ENCODE assay signal across 1 cellular context in genomic region chr5:179558912-179559279, GRCh38.
A peak's percentile ranks its signal among the peaks of the same experiment; 100 is the strongest.
TF ChIP-seq lines count a peak whose summit lies in the region.

No MANE protein-coding gene starts in this region.

TF ChIP-seq in H1, 55 proteins besides CTCF, POLR2A, EP300 and RAD21 (continued from another document):
- TF ChIP-seq USF2 (IDR thresholded peaks at IDR 0.05; ENCODE audit: low read length) (no peak), CTBP2 (IDR thresholded peaks at IDR 0.05; ENCODE audit: borderline replicate concordance, insufficient read depth, insufficient read length, low read length) (no peak), CHD7 (IDR thresholded peaks at IDR 0.05; ENCODE audit: insufficient replicate concordance, low read length) (no peak), E2F6 (IDR thresholded peaks at IDR 0.05) (peak; percentile 26; the same call in 1 of the 2 replicates), TAF7 (optimal IDR thresholded peaks at IDR 0.05; ENCODE audit: borderline replicate concordance, low read depth, low read length) (no peak), TCF12 (IDR thresholded peaks at IDR 0.05; ENCODE audit: low read depth, low read length) (peak; percentile 75; the same call in 1 of the 2 replicates), CBX5 (IDR thresholded peaks at IDR 0.05; ENCODE audit: low read depth, low read length) (no peak), ASH2L (IDR thresholded peaks at IDR 0.05; ENCODE audit: low read length) (no peak), SP1 (IDR thresholded peaks at IDR 0.05; ENCODE audit: low read depth, low read length) (0 out of 2 replicates have a peak, but pooled peaks have one; percentile 19), TEAD4 (IDR thresholded peaks at IDR 0.05; ENCODE audit: low read depth, low read length) (0 out of 2 replicates have a peak, but pooled peaks have one; percentile 17), PHF8 (conservative IDR thresholded peaks at IDR 0.05; ENCODE audit: low read depth, low read length) (no peak), SUZ12 (IDR thresholded peaks at IDR 0.05; ENCODE audit: low read length) (no peak), SRF (IDR thresholded peaks at IDR 0.05; ENCODE audit: low read depth, low read length) (no peak)
